ENCODE assay signal across 1 cellular context in the genomic region with DNA sequence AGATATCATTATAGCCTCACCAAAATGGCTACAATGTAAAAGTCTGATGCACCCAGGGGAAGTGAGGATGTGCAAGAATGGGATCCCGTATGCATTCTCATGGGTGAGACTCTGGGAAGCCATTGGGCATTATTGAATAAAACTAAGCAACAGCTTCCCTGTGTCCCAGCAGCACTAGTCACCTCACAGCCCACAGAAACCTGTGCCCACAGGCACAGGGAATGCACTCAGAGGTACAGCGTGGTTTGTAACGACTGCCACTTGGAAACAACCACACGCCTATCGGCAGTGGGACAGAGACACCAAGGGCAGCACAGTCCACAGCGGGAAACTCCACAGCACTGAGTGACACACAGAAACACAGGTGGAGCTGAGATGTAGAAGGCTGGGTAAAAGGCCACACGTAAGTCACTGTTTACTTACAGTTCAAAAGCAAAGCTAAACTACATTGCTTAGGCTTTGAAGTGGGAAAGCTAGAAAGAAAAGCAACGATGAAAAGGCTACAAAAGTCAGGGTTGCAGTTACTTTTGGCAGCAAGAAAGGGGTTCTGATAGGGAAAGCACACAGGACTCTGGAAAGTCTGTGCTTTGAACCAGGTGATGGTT.
TF ChIP-seq lines count a peak whose summit lies in the region.

No MANE protein-coding gene starts in this region.

TF ChIP-seq in HepG2, 621 proteins besides CTCF, POLR2A, EP300 and RAD21 (continued from another document):
- TF ChIP-seq, protein P1, sequence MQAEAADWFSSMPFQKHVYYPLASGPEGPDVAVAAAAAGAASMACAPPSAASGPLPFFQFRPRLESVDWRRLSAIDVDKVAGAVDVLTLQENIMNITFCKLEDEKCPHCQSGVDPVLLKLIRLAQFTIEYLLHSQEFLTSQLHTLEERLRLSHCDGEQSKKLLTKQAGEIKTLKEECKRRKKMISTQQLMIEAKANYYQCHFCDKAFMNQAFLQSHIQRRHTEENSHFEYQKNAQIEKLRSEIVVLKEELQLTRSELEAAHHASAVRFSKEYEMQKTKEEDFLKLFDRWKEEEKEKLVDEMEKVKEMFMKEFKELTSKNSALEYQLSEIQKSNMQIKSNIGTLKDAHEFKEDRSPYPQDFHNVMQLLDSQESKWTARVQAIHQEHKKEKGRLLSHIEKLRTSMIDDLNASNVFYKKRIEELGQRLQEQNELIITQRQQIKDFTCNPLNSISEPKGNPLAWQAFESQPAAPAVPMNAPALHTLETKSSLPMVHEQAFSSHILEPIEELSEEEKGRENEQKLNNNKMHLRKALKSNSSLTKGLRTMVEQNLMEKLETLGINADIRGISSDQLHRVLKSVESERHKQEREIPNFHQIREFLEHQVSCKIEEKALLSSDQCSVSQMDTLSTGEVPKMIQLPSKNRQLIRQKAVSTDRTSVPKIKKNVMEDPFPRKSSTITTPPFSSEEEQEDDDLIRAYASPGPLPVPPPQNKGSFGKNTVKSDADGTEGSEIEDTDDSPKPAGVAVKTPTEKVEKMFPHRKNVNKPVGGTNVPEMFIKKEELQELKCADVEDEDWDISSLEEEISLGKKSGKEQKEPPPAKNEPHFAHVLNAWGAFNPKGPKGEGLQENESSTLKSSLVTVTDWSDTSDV (CRISPR knock-in tag; IDR thresholded peaks at IDR 0.05): no peak
- TF ChIP-seq SIN3B (IDR thresholded peaks at IDR 0.05; ENCODE audit: low read length): no peak
- no peak for TF ChIP-seq ZNF530 (CRISPR knock-in tag; IDR thresholded peaks at IDR 0.05; ENCODE audit: low read depth)
- TF ChIP-seq ZSCAN21 (CRISPR knock-in tag; IDR thresholded peaks at IDR 0.05; ENCODE audit: borderline replicate concordance): no peak
- TF ChIP-seq, protein P2, sequence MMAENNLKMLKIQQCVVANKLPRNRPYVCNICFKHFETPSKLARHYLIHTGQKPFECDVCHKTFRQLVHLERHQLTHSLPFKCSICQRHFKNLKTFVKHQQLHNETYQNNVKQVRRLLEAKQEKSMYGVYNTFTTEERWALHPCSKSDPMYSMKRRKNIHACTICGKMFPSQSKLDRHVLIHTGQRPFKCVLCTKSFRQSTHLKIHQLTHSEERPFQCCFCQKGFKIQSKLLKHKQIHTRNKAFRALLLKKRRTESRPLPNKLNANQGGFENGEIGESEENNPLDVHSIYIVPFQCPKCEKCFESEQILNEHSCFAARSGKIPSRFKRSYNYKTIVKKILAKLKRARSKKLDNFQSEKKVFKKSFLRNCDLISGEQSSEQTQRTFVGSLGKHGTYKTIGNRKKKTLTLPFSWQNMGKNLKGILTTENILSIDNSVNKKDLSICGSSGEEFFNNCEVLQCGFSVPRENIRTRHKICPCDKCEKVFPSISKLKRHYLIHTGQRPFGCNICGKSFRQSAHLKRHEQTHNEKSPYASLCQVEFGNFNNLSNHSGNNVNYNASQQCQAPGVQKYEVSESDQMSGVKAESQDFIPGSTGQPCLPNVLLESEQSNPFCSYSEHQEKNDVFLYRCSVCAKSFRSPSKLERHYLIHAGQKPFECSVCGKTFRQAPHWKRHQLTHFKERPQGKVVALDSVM (CRISPR knock-in tag; IDR thresholded peaks at IDR 0.05): no peak
- no peak for TF ChIP-seq GLI4 (CRISPR knock-in tag; IDR thresholded peaks at IDR 0.05; ENCODE audit: borderline replicate concordance)
- no peak for TF ChIP-seq MIER3 (CRISPR knock-in tag; IDR thresholded peaks at IDR 0.05; ENCODE audit: borderline replicate concordance)
- TF ChIP-seq, protein P3, sequence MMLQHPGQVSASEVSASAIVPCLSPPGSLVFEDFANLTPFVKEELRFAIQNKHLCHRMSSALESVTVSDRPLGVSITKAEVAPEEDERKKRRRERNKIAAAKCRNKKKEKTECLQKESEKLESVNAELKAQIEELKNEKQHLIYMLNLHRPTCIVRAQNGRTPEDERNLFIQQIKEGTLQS (CRISPR knock-in tag; IDR thresholded peaks at IDR 0.05): no peak
- no peak for TF ChIP-seq KDM5B (CRISPR knock-in tag; IDR thresholded peaks at IDR 0.05; ENCODE audit: borderline replicate concordance)
- TF ChIP-seq, protein P4, sequence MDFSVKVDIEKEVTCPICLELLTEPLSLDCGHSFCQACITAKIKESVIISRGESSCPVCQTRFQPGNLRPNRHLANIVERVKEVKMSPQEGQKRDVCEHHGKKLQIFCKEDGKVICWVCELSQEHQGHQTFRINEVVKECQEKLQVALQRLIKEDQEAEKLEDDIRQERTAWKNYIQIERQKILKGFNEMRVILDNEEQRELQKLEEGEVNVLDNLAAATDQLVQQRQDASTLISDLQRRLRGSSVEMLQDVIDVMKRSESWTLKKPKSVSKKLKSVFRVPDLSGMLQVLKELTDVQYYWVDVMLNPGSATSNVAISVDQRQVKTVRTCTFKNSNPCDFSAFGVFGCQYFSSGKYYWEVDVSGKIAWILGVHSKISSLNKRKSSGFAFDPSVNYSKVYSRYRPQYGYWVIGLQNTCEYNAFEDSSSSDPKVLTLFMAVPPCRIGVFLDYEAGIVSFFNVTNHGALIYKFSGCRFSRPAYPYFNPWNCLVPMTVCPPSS (IDR thresholded peaks at IDR 0.05): no peak
- 0 out of 2 replicates have a peak, but pooled peaks have one; percentile 25 for TF ChIP-seq ZNF644 (CRISPR knock-in tag; IDR thresholded peaks at IDR 0.05; ENCODE audit: low read depth)
- TF ChIP-seq HIVEP1 (CRISPR knock-in tag; IDR thresholded peaks at IDR 0.05): no peak
- TF ChIP-seq, protein P5, sequence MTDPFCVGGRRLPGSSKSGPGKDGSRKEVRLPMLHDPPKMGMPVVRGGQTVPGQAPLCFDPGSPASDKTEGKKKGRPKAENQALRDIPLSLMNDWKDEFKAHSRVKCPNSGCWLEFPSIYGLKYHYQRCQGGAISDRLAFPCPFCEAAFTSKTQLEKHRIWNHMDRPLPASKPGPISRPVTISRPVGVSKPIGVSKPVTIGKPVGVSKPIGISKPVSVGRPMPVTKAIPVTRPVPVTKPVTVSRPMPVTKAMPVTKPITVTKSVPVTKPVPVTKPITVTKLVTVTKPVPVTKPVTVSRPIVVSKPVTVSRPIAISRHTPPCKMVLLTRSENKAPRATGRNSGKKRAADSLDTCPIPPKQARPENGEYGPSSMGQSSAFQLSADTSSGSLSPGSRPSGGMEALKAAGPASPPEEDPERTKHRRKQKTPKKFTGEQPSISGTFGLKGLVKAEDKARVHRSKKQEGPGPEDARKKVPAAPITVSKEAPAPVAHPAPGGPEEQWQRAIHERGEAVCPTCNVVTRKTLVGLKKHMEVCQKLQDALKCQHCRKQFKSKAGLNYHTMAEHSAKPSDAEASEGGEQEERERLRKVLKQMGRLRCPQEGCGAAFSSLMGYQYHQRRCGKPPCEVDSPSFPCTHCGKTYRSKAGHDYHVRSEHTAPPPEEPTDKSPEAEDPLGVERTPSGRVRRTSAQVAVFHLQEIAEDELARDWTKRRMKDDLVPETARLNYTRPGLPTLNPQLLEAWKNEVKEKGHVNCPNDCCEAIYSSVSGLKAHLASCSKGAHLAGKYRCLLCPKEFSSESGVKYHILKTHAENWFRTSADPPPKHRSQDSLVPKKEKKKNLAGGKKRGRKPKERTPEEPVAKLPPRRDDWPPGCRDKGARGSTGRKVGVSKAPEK (CRISPR knock-in tag; IDR thresholded peaks at IDR 0.05; ENCODE audit: borderline replicate concordance): 0 out of 2 replicates have a peak, but pooled peaks have one; percentile 34
- no peak for TF ChIP-seq GPN1 (CRISPR knock-in tag; IDR thresholded peaks at IDR 0.05; ENCODE audit: borderline replicate concordance)
- no peak for TF ChIP-seq ZNF121 (CRISPR knock-in tag; IDR thresholded peaks at IDR 0.05)
